8 cellular contexts compared by ENCODE assay signal in genomic region chr20:36605309-36606170, GRCh38.
DNase-seq lines count a peak whose midpoint lies in the region; ATAC-seq and TF ChIP-seq lines count a peak whose summit lies in the region.

RAB5IF (plus strand) TSS chr20:36605779; CDS start chr20:36605952, 173 bp downstream.

- ATAC-seq in HG03280 (IDR thresholded peaks at IDR 0.05; ENCODE audit: unreplicated experiment): peak; percentile 86

- TF ChIP-seq POLR2A in GM18951 (IDR thresholded peaks at IDR 0.05; ENCODE audit: extremely low read depth, insufficient read depth, insufficient read length): peak; percentile 89

- peak; percentile 95 for DNase-seq in AG09319 (ENCODE audit: extremely low read depth, low read depth)
- DNase-seq in NCI-H345 treated with DMSO at 0.1 percent for 48 hours (lab: John Stamatoyannopoulos, UW; ENCODE audit: unreplicated experiment): peak; percentile 97
- DNase-seq in activated CD4-positive, CD25-positive, alpha-beta regulatory T cell treated with anti-CD3 and anti-CD28 coated beads, Interleukin-2, amount 50 U/mL, for 16 hours (ENCODE audit: low read depth, low spot score): peak; percentile 98
- peak; percentile 95 for DNase-seq in cerebellar cortex (ENCODE audit: low spot score)
- peak; percentile 99 for DNase-seq in islet precursor cell
- DNase-seq in stimulated activated CD4-positive, alpha-beta T cell treated with anti-CD3 and anti-CD28 coated beads, Interleukin-15, amount 100 ng/mL, for 1 hour (ENCODE audit: low read depth in 1 of 2, low spot score in 1 of 2): peak; percentile 98 to 99

- in situ Hi-C loops in GM18951 (cut with MboI; ENCODE audit: low sequenced_read_pairs, unreplicated experiment): loop anchor here (25.0 kb wide), 1 partner anchor 282 kb away; the partner anchor contains the start of gene TLDC2

- peak; percentile 88 for TF ChIP-seq CTCF in AG09319 (IDR thresholded peaks at IDR 0.05; ENCODE audit: low read depth, low read length)

Comparison
In these comparisons a context has a peak if more than half of its experiments do, and no peak if none do; other contexts are left out.
1. Peak in every context shown above with its lines: DNase-seq and ATAC-seq.